In genomic region chr21:44271558-44271957, GRCh38 we compare ENCODE assay signal across 2 cellular contexts.
TF ChIP-seq lines count a peak whose summit lies in the region.

No MANE protein-coding gene starts in this region.

TF ChIP-seq in GM12878, 131 proteins besides CTCF, POLR2A, EP300 and RAD21:
- TF ChIP-seq LARP7 (IDR thresholded peaks at IDR 0.05): no peak
- no peak for TF ChIP-seq HDAC2 (IDR thresholded peaks at IDR 0.05)

TF ChIP-seq in HepG2, 621 proteins besides CTCF, POLR2A, EP300 and RAD21:
- TF ChIP-seq DDIT3 (CRISPR knock-in tag; IDR thresholded peaks at IDR 0.05): no peak
- no peak for TF ChIP-seq SPEN (CRISPR knock-in tag; IDR thresholded peaks at IDR 0.05; ENCODE audit: low read depth)
- no peak for TF ChIP-seq AKAP8 (CRISPR knock-in tag; IDR thresholded peaks at IDR 0.05)
- no peak for TF ChIP-seq ZMAT5 (CRISPR knock-in tag; IDR thresholded peaks at IDR 0.05; ENCODE audit: borderline replicate concordance, low read depth)
- TF ChIP-seq U2AF2 (IDR thresholded peaks at IDR 0.05; ENCODE audit: low read depth, low read length): no peak
- TF ChIP-seq HOXA3 (CRISPR knock-in tag; IDR thresholded peaks at IDR 0.05): no peak
- no peak for TF ChIP-seq RBM22 (optimal IDR thresholded peaks at IDR 0.05; ENCODE audit: low read length)
- 0 out of 2 replicates have a peak, but pooled peaks have one; percentile 24 for TF ChIP-seq ZFX (CRISPR knock-in tag; IDR thresholded peaks at IDR 0.05; ENCODE audit: low read depth)
- TF ChIP-seq HOXA7 (CRISPR knock-in tag; IDR thresholded peaks at IDR 0.05): no peak
- TF ChIP-seq ZNF687 (CRISPR knock-in tag; IDR thresholded peaks at IDR 0.05): 0 out of 2 replicates have a peak, but pooled peaks have one; percentile 16
- no peak for TF ChIP-seq ZSCAN12 (CRISPR knock-in tag; IDR thresholded peaks at IDR 0.05)
- no peak for TF ChIP-seq LBX2 (CRISPR knock-in tag; IDR thresholded peaks at IDR 0.05; ENCODE audit: borderline replicate concordance)
